19 cellular contexts compared by ENCODE assay signal in genomic region chr11:109298865-109299264, GRCh38.
"Had no signal": no experiment of that assay in that cellular context is flagged by ENCODE, and none has a peak within 500 bp of the region (broad histone marks: within the 10 kb centered on the region; RNA-seq: fewer than 3 reads in every experiment).

No MANE protein-coding gene starts in this region.

- H3K4me1 ChIP-seq: parathyroid adenoma, stomach, testis, upper lobe of left lung had no signal

- H3K9ac ChIP-seq: parathyroid adenoma had no signal

- H3K27me3 ChIP-seq: dorsolateral prefrontal cortex, left lung, stomach, testis, upper lobe of left lung had no signal

- H3K9me3 ChIP-seq: mucosa of descending colon, stomach, testis, upper lobe of left lung had no signal

- ATAC-seq: activated CD4-positive, alpha-beta T cell treated with anti-CD3 and anti-CD28 coated beads for 36 hours; activated CD8-positive, alpha-beta memory T cell treated with anti-CD3 and anti-CD28 coated beads, Interleukin-2, amount 10 ng/mL, durations not matched to agents 7 days and 5 days; activated naive CD8-positive, alpha-beta T cell treated with anti-CD3 and anti-CD28 coated beads, Interleukin-2, amount 50 U/mL, for 24 hours; left lung; mucosa of descending colon; naive thymus-derived CD4-positive, alpha-beta T cell had no signal

- DNase-seq: activated CD4-positive, alpha-beta memory T cell treated with anti-CD3 and anti-CD28 coated beads for 36 hours; activated CD4-positive, alpha-beta T cell treated with anti-CD3 and anti-CD28 coated beads for 36 hours; activated CD8-positive, alpha-beta memory T cell treated with anti-CD3 and anti-CD28 coated beads, Interleukin-2, amount 10 ng/mL, durations not matched to agents 7 days and 5 days; activated naive CD4-positive, alpha-beta T cell treated with anti-CD3 and anti-CD28 coated beads for 36 hours; activated naive CD8-positive, alpha-beta T cell treated with anti-CD3 and anti-CD28 coated beads, Interleukin-2, amount 50 U/mL, for 24 hours; activated T-cell treated with anti-CD3 and anti-CD28 coated beads, Interleukin-2, amount 50 U/mL, for 1 hour; dorsolateral prefrontal cortex; endodermal cell; hippocampal formation; kidney; left lung; mucosa of descending colon; naive thymus-derived CD4-positive, alpha-beta T cell; stimulated activated CD4-positive, alpha-beta T cell treated with anti-CD3 and anti-CD28 coated beads, Interleukin-12 subunit alpha, Interleukin-12 subunit beta, amount 100 ng/mL, for 4 hours; stimulated activated CD4-positive, alpha-beta T cell treated with anti-CD3 and anti-CD28 coated beads, Interleukin-2, amount 100 ng/mL, for 24 hours; stomach; testis; upper lobe of left lung had no signal

- H3K27ac ChIP-seq: dorsolateral prefrontal cortex, left lung, parathyroid adenoma, stomach, testis, upper lobe of left lung had no signal

- H3K36me3 ChIP-seq: left lung, stomach, upper lobe of left lung had no signal

- H3K4me3 ChIP-seq: dorsolateral prefrontal cortex, left lung, mucosa of descending colon, stomach, testis, upper lobe of left lung had no signal
